ENCODE assay signal across 1 cellular context in genomic region chr1:179881642-179882252, GRCh38.
TF ChIP-seq lines count a peak whose summit lies in the region.

No MANE protein-coding gene starts in this region.

TF ChIP-seq in K562, 482 proteins besides CTCF, POLR2A, EP300 and RAD21 (continued from another document and continues in another):
- no peak for TF ChIP-seq MYBL2 (IDR thresholded peaks at IDR 0.05; ENCODE audit: low read depth)
- no peak for TF ChIP-seq MYBL2 (CRISPR knock-in tag; IDR thresholded peaks at IDR 0.05; ENCODE audit: borderline replicate concordance)
- TF ChIP-seq FOXP4 (CRISPR knock-in tag; IDR thresholded peaks at IDR 0.05; ENCODE audit: borderline replicate concordance), result peak; percentile 83; the same call in 1 of the 2 replicates
- no peak for TF ChIP-seq ZNF785 (CRISPR knock-in tag; IDR thresholded peaks at IDR 0.05)
- no peak for TF ChIP-seq POLR2H (tag; IDR thresholded peaks at IDR 0.05; ENCODE audit: low read depth)
- peak; percentile 43 to 68 for TF ChIP-seq AFF1 (IDR thresholded peaks at IDR 0.05; ENCODE audit: low read depth in 1 of 2, partially characterized antibody in 2 of 2)
- 0 out of 2 replicates have a peak, but pooled peaks have one; percentile 52 for TF ChIP-seq ZBTB9 (CRISPR knock-in tag; IDR thresholded peaks at IDR 0.05)
- no peak for TF ChIP-seq CEBPZ (IDR thresholded peaks at IDR 0.05; ENCODE audit: borderline replicate concordance, low read depth, low read length)
- TF ChIP-seq ESRRA (IDR thresholded peaks at IDR 0.05; ENCODE audit: borderline replicate concordance, low read depth), result 0 out of 2 replicates have a peak, but pooled peaks have one; percentile 22
- TF ChIP-seq UBTF (IDR thresholded peaks at IDR 0.05; ENCODE audit: borderline replicate concordance in 1 of 2, low read depth in 2 of 2, low read length in 2 of 2), result no peak; a peak in 1 of 4 replicates
- 0 out of 2 replicates have a peak, but pooled peaks have one; percentile 5 for TF ChIP-seq ZNF324 (CRISPR knock-in tag; IDR thresholded peaks at IDR 0.05)
- peak; percentile 91; the same call in 1 of the 2 replicates for TF ChIP-seq FOXK1 (CRISPR knock-in tag; IDR thresholded peaks at IDR 0.05; ENCODE audit: borderline replicate concordance)
- peak; percentile 70; the same call in 1 of the 2 replicates for TF ChIP-seq NBN (IDR thresholded peaks at IDR 0.05; ENCODE audit: low read depth)
- peak; percentile 53; the same call in 1 of the 2 replicates for TF ChIP-seq ZNF592 (IDR thresholded peaks at IDR 0.05)
- 0 out of 2 replicates have a peak, but pooled peaks have one; percentile 29 for TF ChIP-seq GATAD2A (IDR thresholded peaks at IDR 0.05)
- TF ChIP-seq PHF20 (IDR thresholded peaks at IDR 0.05; ENCODE audit: partially characterized antibody), result peak; percentile 30
- no peak for TF ChIP-seq NCOA6 (IDR thresholded peaks at IDR 0.05)
- no peak for TF ChIP-seq HOMEZ (CRISPR knock-in tag; IDR thresholded peaks at IDR 0.05)
- TF ChIP-seq ZNF354B (CRISPR knock-in tag; IDR thresholded peaks at IDR 0.05), result no peak
- TF ChIP-seq CHD2 (IDR thresholded peaks at IDR 0.05; ENCODE audit: low read depth, low read length), result 0 out of 2 replicates have a peak, but pooled peaks have one; percentile 29
- no peak for TF ChIP-seq ZNF696 (CRISPR knock-in tag; conservative IDR thresholded peaks at IDR 0.05)
- no peak for TF ChIP-seq TFAP4 (CRISPR knock-in tag; IDR thresholded peaks at IDR 0.05; ENCODE audit: borderline replicate concordance)
- TF ChIP-seq PTBP1 (IDR thresholded peaks at IDR 0.05; ENCODE audit: low read depth, low read length), result no peak
- TF ChIP-seq ZNF584 (CRISPR knock-in tag; IDR thresholded peaks at IDR 0.05; ENCODE audit: low read depth), result no peak
- TF ChIP-seq VEZF1 (CRISPR knock-in tag; IDR thresholded peaks at IDR 0.05), result no peak
- TF ChIP-seq ZKSCAN8 (CRISPR knock-in tag; IDR thresholded peaks at IDR 0.05), result 0 out of 2 replicates have a peak, but pooled peaks have one; percentile 16
- TF ChIP-seq ZNF280A (IDR thresholded peaks at IDR 0.05; ENCODE audit: low read depth, partially characterized antibody), result no peak
- no peak; a peak in 1 of 4 replicates for TF ChIP-seq SIN3A (IDR thresholded peaks at IDR 0.05; ENCODE audit: borderline replicate concordance in 2 of 2, control insufficient read depth in 1 of 2, low read depth in 2 of 2, low read length in 2 of 2)
